ENCODE assay signal across 8 cellular contexts in genomic region chr11:61897387-61898246, GRCh38. TPM values are rescaled to one million over a fixed set of nuclear protein-coding genes. Genes with fewer than 3 reads are reported as not detected.
DNase-seq lines count a peak whose midpoint lies in the region; ATAC-seq and TF ChIP-seq lines count a peak whose summit lies in the region.

No MANE protein-coding gene starts in this region.

- no peaks in the 10 kb centered on the region for H3K27me3 ChIP-seq in gastrocnemius medialis

- peak overlapping the region in 3 of 4 donors; percentile 21 to 47 (median 29) for H3K27ac ChIP-seq in gastrocnemius medialis

- H3K4me1 ChIP-seq in gastrocnemius medialis, result no peaks in the 10 kb centered on the region

- H3K36me3 ChIP-seq in gastrocnemius medialis, result no peaks in the 10 kb centered on the region

- peak; percentile 41 for DNase-seq in NCI-H1105 treated with DMSO at 0.1 percent for 48 hours (lab: John Stamatoyannopoulos, UW)
- DNase-seq in T-helper 9 cell, result peak; percentile 77
- peak in 56 of 58 donors; percentile 21 to 89 (median 65) for DNase-seq in anterior cingulate cortex (lab: John Stamatoyannopoulos, UW)
- peak; percentile 94 for DNase-seq in hepatic stellate cell (ENCODE audit: low spot score)
- peak; percentile 20 to 62 for DNase-seq in gastrocnemius medialis

- H3K4me3 ChIP-seq in gastrocnemius medialis, result no peak overlapping the region

- no peaks in the 10 kb centered on the region for H3K9me3 ChIP-seq in gastrocnemius medialis

- TF ChIP-seq POLR2A in gastrocnemius medialis (IDR thresholded peaks at IDR 0.05), result no peak

- ATAC-seq in gastrocnemius medialis, result peak; percentile 43 to 50
- ATAC-seq in HG02623 (IDR thresholded peaks at IDR 0.05; ENCODE audit: unreplicated experiment), result no peak
- no peak for ATAC-seq in GM18502 (IDR thresholded peaks at IDR 0.05; ENCODE audit: poor library complexity, unreplicated experiment)

- intact Hi-C loops in gastrocnemius medialis (cut with DNase I; ENCODE audit: low total_unique reads), result loop anchor here (1.0 to 2.0 kb wide), 2 partner anchors 57 to 210 kb away; no protein-coding TSS in a partner anchor

- TF ChIP-seq CTCF in GM12872 (IDR thresholded peaks at IDR 0.05; ENCODE audit: insufficient read depth, low read depth, low read length), result peak; percentile 93
- TF ChIP-seq CTCF in gastrocnemius medialis (IDR thresholded peaks at IDR 0.05 in 4 of 5, conservative IDR thresholded peaks at IDR 0.05 in 1 of 5), result peak; percentile 68 to 88 (median 80)

- in situ Hi-C loops in gastrocnemius medialis (cut with MboI; ENCODE audit: low sequenced_read_pairs in 4 of 4), result loop anchor here (5.0 to 10.0 kb wide), 6 partner anchors 47 to 187 kb away; partner anchors contain the start of genes FEN1 (in 1 of the 4) and TMEM258 (in 1 of the 4)

RNA-seq across cellular contexts. Expression of gene FADS3, which starts 6.3 kb away (rescaled TPM):
- 100 to 1,000 TPM in 2 of 4 donors, 10 to 100 TPM in 2; 40.7 to 196 (median 89.0) TPM for total RNA-seq in gastrocnemius medialis

RNA-seq across cellular contexts. Expression of gene RAB3IL1, which starts 19.7 kb away (rescaled TPM):
- 1 to 10 TPM; 3.9 to 5.4 (median 4.9) TPM for total RNA-seq in gastrocnemius medialis

RNA-seq across cellular contexts. Expression of gene BEST1, which starts 52.5 kb away (rescaled TPM):
- total RNA-seq in gastrocnemius medialis, result 1 to 10 TPM in 1 of 4 donors, under 1 TPM in 2, not detected in 1; 0.93 to 1.7 (median 0.94) TPM

Comparison
In these comparisons a context has a peak if more than half of its experiments do, and no peak if none do; other contexts are left out.
1. DNase-seq: peak in every context shown above with its lines; median percentile 94 in hepatic stellate cell; 77 in T-helper 9 cell; 65 in anterior cingulate cortex; 41 in NCI-H1105 treated with DMSO at 0.1 percent for 48 hours; 41 in gastrocnemius medialis.
2. ATAC-seq: peak in gastrocnemius medialis (2 of 2); none in HG02623 (single experiment) and GM18502 (single experiment).